18 cellular contexts compared by ENCODE assay signal in genomic region chr21:38325216-38325615, GRCh38.
"Had no signal": no experiment of that assay in that cellular context is flagged by ENCODE, and none has a peak within 500 bp of the region (broad histone marks: within the 10 kb centered on the region; RNA-seq: fewer than 3 reads in every experiment).

No MANE protein-coding gene starts in this region.

- FAIRE-seq: frontal cortex had no signal

- H3K36me3 Mint-ChIP-seq: activated CD8-positive, alpha-beta memory T cell treated with anti-CD3 and anti-CD28 coated beads, Interleukin-2, amount 10 ng/mL, durations not matched to agents 7 days and 5 days; activated naive CD8-positive, alpha-beta T cell treated with anti-CD3 and anti-CD28 coated beads for 36 hours; brain; natural killer cell had no signal

- H3K4me3 Mint-ChIP-seq: activated CD4-positive, alpha-beta memory T cell treated with anti-CD3 and anti-CD28 coated beads, Interleukin-2, amount 10 ng/mL, durations not matched to agents 7 days and 5 days; activated CD8-positive, alpha-beta memory T cell treated with anti-CD3 and anti-CD28 coated beads, Interleukin-2, amount 10 ng/mL, durations not matched to agents 7 days and 5 days; activated naive CD8-positive, alpha-beta T cell treated with anti-CD3 and anti-CD28 coated beads for 36 hours; activated T-helper 17 cell treated with anti-CD3 and anti-CD28 coated beads, Interleukin-2, amount 50 U/mL, for 72 hours; brain; effector memory CD8-positive, alpha-beta T cell; natural killer cell had no signal

- H3K27me3 Mint-ChIP-seq: activated CD4-positive, alpha-beta memory T cell treated with anti-CD3 and anti-CD28 coated beads, Interleukin-2, amount 10 ng/mL, durations not matched to agents 7 days and 5 days; activated CD8-positive, alpha-beta memory T cell treated with anti-CD3 and anti-CD28 coated beads, Interleukin-2, amount 10 ng/mL, durations not matched to agents 7 days and 5 days; activated naive CD8-positive, alpha-beta T cell treated with anti-CD3 and anti-CD28 coated beads for 36 hours; brain had no signal

- H3K27me3 ChIP-seq: tibial artery had no signal

- H3K9me3 Mint-ChIP-seq: activated CD4-positive, alpha-beta memory T cell treated with anti-CD3 and anti-CD28 coated beads, Interleukin-2, amount 10 ng/mL, durations not matched to agents 7 days and 5 days; activated naive CD8-positive, alpha-beta T cell treated with anti-CD3 and anti-CD28 coated beads for 36 hours; activated T-helper 17 cell treated with anti-CD3 and anti-CD28 coated beads, Interleukin-2, amount 50 U/mL, for 72 hours; effector memory CD8-positive, alpha-beta T cell; natural killer cell had no signal

- H3K36me3 ChIP-seq: neutrophil, tibial artery had no signal

- H3K4me1 Mint-ChIP-seq: activated CD8-positive, alpha-beta memory T cell treated with anti-CD3 and anti-CD28 coated beads, Interleukin-2, amount 10 ng/mL, durations not matched to agents 7 days and 5 days; natural killer cell had no signal

- H3K4me3 ChIP-seq: tibial artery had no signal

- ATAC-seq: activated CD8-positive, alpha-beta memory T cell treated with anti-CD3 and anti-CD28 coated beads, Interleukin-2, amount 10 ng/mL, durations not matched to agents 7 days and 5 days; activated T-helper 17 cell treated with anti-CD3 and anti-CD28 coated beads, Interleukin-2, amount 50 U/mL, for 72 hours; effector memory CD8-positive, alpha-beta T cell; left ventricle myocardium superior; natural killer cell; stimulated activated naive CD8-positive, alpha-beta T cell treated with anti-CD3 and anti-CD28 coated beads, Interleukin-15, Interleukin-2, amounts not matched to agents 100 U/mL and 50 U/mL, for 24 hours had no signal

- H3K27ac Mint-ChIP-seq: activated CD4-positive, alpha-beta memory T cell treated with anti-CD3 and anti-CD28 coated beads, Interleukin-2, amount 10 ng/mL, durations not matched to agents 7 days and 5 days; activated CD8-positive, alpha-beta memory T cell treated with anti-CD3 and anti-CD28 coated beads, Interleukin-2, amount 10 ng/mL, durations not matched to agents 7 days and 5 days; activated naive CD8-positive, alpha-beta T cell treated with anti-CD3 and anti-CD28 coated beads for 36 hours; activated T-helper 17 cell treated with anti-CD3 and anti-CD28 coated beads, Interleukin-2, amount 50 U/mL, for 72 hours; effector memory CD8-positive, alpha-beta T cell; natural killer cell had no signal

- H3K9me3 ChIP-seq: neutrophil, tibial artery had no signal

- H3K27ac ChIP-seq: neutrophil, tibial artery had no signal

- DNase-seq: activated CD4-positive, alpha-beta memory T cell treated with anti-CD3 and anti-CD28 coated beads, Interleukin-2, amount 10 ng/mL, durations not matched to agents 7 days and 5 days; activated CD4-positive, alpha-beta T cell treated with anti-CD3 and anti-CD28 coated beads for 48 hours; activated CD4-positive, CD25-positive, alpha-beta regulatory T cell; activated CD8-positive, alpha-beta memory T cell treated with anti-CD3 and anti-CD28 coated beads, Interleukin-2, amount 10 ng/mL, durations not matched to agents 7 days and 5 days; activated naive CD4-positive, alpha-beta T cell; activated naive CD8-positive, alpha-beta T cell treated with anti-CD3 and anti-CD28 coated beads for 36 hours; activated T-cell treated with anti-CD3 and anti-CD28 coated beads, Interleukin-2, amount 50 U/mL, for 1 hour; caudate nucleus; effector memory CD8-positive, alpha-beta T cell; left ventricle myocardium superior; natural killer cell; stimulated activated naive CD8-positive, alpha-beta T cell treated with anti-CD3 and anti-CD28 coated beads, Interleukin-15, Interleukin-2, amounts not matched to agents 100 U/mL and 50 U/mL, for 24 hours; substantia nigra; tibial artery had no signal
